Comparison of ENCODE assay signal across 1 cellular context in genomic region chr2:223872772-223873171, GRCh38. TPM values are rescaled to one million over a fixed set of nuclear protein-coding genes. Genes with fewer than 3 reads are reported as not detected.
"Had no signal": no experiment of that assay in that cellular context is flagged by ENCODE, and none has a peak within 500 bp of the region (broad histone marks: within the 10 kb centered on the region; RNA-seq: fewer than 3 reads in every experiment).

No MANE protein-coding gene starts in this region.

RNA-seq across cellular contexts. Expression of gene AP1S3, which starts 35.4 kb away (rescaled TPM):
- total RNA-seq: SJCRH30 had no signal
